31 cellular contexts compared by ENCODE assay signal in genomic region chr5:109753279-109753678, GRCh38.
"Had no signal": no experiment of that assay in that cellular context is flagged by ENCODE, and none has a peak within 500 bp of the region (broad histone marks: within the 10 kb centered on the region; RNA-seq: fewer than 3 reads in every experiment).

No MANE protein-coding gene starts in this region.

- H3K4me3 Mint-ChIP-seq: activated B cell treated with CpG ODN at 0.5 μM for 24 hours; activated CD8-positive, alpha-beta T cell treated with anti-CD3 and anti-CD28 coated beads for 36 hours; activated naive CD8-positive, alpha-beta T cell; activated T-cell treated with anti-CD3 and anti-CD28 coated beads, Interleukin-2, amount 50 U/mL, for 4 hours; activated T-helper 17 cell treated with anti-CD3 and anti-CD28 coated beads, Interleukin-2, amount 50 U/mL, for 72 hours; central memory CD8-positive, alpha-beta T cell; dendritic cell treated with granulocyte-macrophage colony-stimulating factor and Interleukin-4, amounts not matched to agents 40 ng/mL and 50 ng/mL, for 4 days; effector memory CD8-positive, alpha-beta T cell; T-helper 17 cell; T-helper 2 cell treated with Interferon-gamma antibody and Interleukin-4, amounts not matched to agents 5 μg/mL and 100 μg/mL, for 36 hours had no signal

- H3K36me3 ChIP-seq: brain microvascular endothelial cell, gastrocnemius medialis had no signal

- H3K27me3 Mint-ChIP-seq: activated B cell treated with CpG ODN at 0.5 μM for 24 hours; activated CD8-positive, alpha-beta T cell treated with anti-CD3 and anti-CD28 coated beads for 36 hours; activated naive CD8-positive, alpha-beta T cell; activated T-helper 17 cell treated with anti-CD3 and anti-CD28 coated beads, Interleukin-2, amount 50 U/mL, for 72 hours; central memory CD8-positive, alpha-beta T cell; dendritic cell treated with granulocyte-macrophage colony-stimulating factor and Interleukin-4, amounts not matched to agents 40 ng/mL and 50 ng/mL, for 4 days; effector memory CD8-positive, alpha-beta T cell; T-helper 17 cell had no signal

- DNase-seq: activated B cell treated with CpG ODN at 0.5 μM for 24 hours; activated CD4-positive, alpha-beta T cell treated with anti-CD3 and anti-CD28 coated beads for 48 hours; activated CD4-positive, alpha-beta T cell treated with anti-CD3 and anti-CD28 coated beads, Interleukin-2, amount 50 U/mL, for 1 hour; activated CD4-positive, alpha-beta T cell treated with anti-CD3 and anti-CD28 coated beads, Interleukin-2, amount 50 U/mL, for 48 hours; activated CD8-positive, alpha-beta memory T cell treated with anti-CD3 and anti-CD28 coated beads for 24 hours; activated CD8-positive, alpha-beta T cell treated with anti-CD3 and anti-CD28 coated beads for 36 hours; activated effector memory CD4-positive, alpha-beta T cell treated with Interleukin-2 at 50 U/mL for 16 hours; activated gamma-delta T cell treated with Interleukin-2 at 50 U/mL for 16 hours; activated naive CD4-positive, alpha-beta T cell treated with anti-CD3 and anti-CD28 coated beads, Interleukin-2, amount 50 U/mL, for 16 hours; activated naive CD4-positive, alpha-beta T cell treated with Interleukin-2 at 50 U/mL for 16 hours; activated T-cell treated with anti-CD3 and anti-CD28 coated beads, Interleukin-2, amount 50 U/mL, for 4 hours; amniotic stem cell; anterior cingulate cortex; brain microvascular endothelial cell; effector CD4-positive, alpha-beta T cell; effector memory CD8-positive, alpha-beta T cell; erythroblast; foreskin keratinocyte; gastrocnemius medialis; glutamatergic neuron; T-helper 1 cell; T-helper 17 cell; T1000 had no signal

- H3K9me3 Mint-ChIP-seq: activated T-cell treated with anti-CD3 and anti-CD28 coated beads, Interleukin-2, amount 50 U/mL, for 4 hours; activated T-helper 17 cell treated with anti-CD3 and anti-CD28 coated beads, Interleukin-2, amount 50 U/mL, for 72 hours; central memory CD8-positive, alpha-beta T cell; dendritic cell treated with granulocyte-macrophage colony-stimulating factor and Interleukin-4, amounts not matched to agents 40 ng/mL and 50 ng/mL, for 4 days; effector memory CD8-positive, alpha-beta T cell; T-helper 2 cell treated with Interferon-gamma antibody and Interleukin-4, amounts not matched to agents 5 μg/mL and 100 μg/mL, for 36 hours had no signal

- H3K27ac ChIP-seq: brain microvascular endothelial cell, coronary artery, esophagus muscularis mucosa, foreskin keratinocyte, gastrocnemius medialis had no signal

- H3K27me3 ChIP-seq: brain microvascular endothelial cell, esophagus muscularis mucosa, foreskin keratinocyte, gastrocnemius medialis had no signal

- H3K4me1 ChIP-seq: esophagus muscularis mucosa, foreskin keratinocyte had no signal

- H3K27ac Mint-ChIP-seq: activated B cell treated with CpG ODN at 0.5 μM for 24 hours; activated T-helper 17 cell treated with anti-CD3 and anti-CD28 coated beads, Interleukin-2, amount 50 U/mL, for 72 hours; dendritic cell treated with granulocyte-macrophage colony-stimulating factor and Interleukin-4, amounts not matched to agents 40 ng/mL and 50 ng/mL, for 4 days; effector memory CD8-positive, alpha-beta T cell; T-helper 17 cell; T-helper 2 cell treated with Interferon-gamma antibody and Interleukin-4, amounts not matched to agents 5 μg/mL and 100 μg/mL, for 36 hours had no signal

- H3K4me3 ChIP-seq: coronary artery, esophagus muscularis mucosa, gastrocnemius medialis had no signal

- ATAC-seq: activated CD4-positive, CD25-positive, alpha-beta regulatory T cell treated with anti-CD3 and anti-CD28 coated beads, Interleukin-2, amount 50 U/mL, for 24 hours; activated CD8-positive, alpha-beta T cell treated with anti-CD3 and anti-CD28 coated beads for 36 hours; activated T-cell treated with anti-CD3 and anti-CD28 coated beads, Interleukin-2, amount 50 U/mL, for 4 hours; activated T-helper 17 cell treated with anti-CD3 and anti-CD28 coated beads, Interleukin-2, amount 50 U/mL, for 72 hours; effector memory CD8-positive, alpha-beta T cell; foreskin keratinocyte; gastrocnemius medialis; T-helper 17 cell had no signal

- H3K9me3 ChIP-seq: esophagus muscularis mucosa, gastrocnemius medialis had no signal
